In the genomic region with DNA sequence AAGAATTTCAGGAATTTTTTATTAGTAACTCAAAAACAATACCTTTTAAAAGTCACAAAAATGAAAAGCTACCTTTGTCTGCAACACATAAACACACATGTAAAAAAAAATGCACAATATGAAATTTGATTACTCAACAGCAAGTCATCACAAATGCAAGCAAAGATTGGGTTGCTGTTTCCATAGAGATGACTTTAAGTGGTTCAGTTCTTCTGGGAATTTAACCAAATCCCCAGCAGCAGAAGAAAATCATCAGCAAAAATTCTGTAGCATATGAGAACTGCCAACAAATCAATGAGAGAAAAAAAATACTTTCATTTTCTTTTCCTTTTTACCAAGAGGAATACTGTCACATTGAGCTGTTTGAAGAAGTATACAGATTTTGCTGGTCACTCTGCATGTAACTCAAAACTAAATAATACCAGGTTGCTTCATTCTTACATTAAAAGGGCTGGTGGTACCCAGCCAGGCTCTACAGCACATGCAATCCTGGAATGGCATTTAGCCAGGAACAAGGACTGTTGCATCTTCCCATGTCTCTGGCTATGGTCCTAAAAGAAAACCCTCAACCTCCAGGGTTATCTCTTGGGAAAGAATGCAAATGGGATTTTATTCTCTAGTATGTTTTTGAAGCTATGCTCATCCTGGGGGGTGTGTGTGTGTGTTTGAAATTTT, we compare ENCODE assay signal across 1 cellular context.
TF ChIP-seq lines count a peak whose summit lies in the region.

No MANE protein-coding gene starts in this region.

TF ChIP-seq in GM23338, 12 proteins besides CTCF, POLR2A, EP300 and RAD21 (continued from another document):
- TF ChIP-seq, protein P1, sequence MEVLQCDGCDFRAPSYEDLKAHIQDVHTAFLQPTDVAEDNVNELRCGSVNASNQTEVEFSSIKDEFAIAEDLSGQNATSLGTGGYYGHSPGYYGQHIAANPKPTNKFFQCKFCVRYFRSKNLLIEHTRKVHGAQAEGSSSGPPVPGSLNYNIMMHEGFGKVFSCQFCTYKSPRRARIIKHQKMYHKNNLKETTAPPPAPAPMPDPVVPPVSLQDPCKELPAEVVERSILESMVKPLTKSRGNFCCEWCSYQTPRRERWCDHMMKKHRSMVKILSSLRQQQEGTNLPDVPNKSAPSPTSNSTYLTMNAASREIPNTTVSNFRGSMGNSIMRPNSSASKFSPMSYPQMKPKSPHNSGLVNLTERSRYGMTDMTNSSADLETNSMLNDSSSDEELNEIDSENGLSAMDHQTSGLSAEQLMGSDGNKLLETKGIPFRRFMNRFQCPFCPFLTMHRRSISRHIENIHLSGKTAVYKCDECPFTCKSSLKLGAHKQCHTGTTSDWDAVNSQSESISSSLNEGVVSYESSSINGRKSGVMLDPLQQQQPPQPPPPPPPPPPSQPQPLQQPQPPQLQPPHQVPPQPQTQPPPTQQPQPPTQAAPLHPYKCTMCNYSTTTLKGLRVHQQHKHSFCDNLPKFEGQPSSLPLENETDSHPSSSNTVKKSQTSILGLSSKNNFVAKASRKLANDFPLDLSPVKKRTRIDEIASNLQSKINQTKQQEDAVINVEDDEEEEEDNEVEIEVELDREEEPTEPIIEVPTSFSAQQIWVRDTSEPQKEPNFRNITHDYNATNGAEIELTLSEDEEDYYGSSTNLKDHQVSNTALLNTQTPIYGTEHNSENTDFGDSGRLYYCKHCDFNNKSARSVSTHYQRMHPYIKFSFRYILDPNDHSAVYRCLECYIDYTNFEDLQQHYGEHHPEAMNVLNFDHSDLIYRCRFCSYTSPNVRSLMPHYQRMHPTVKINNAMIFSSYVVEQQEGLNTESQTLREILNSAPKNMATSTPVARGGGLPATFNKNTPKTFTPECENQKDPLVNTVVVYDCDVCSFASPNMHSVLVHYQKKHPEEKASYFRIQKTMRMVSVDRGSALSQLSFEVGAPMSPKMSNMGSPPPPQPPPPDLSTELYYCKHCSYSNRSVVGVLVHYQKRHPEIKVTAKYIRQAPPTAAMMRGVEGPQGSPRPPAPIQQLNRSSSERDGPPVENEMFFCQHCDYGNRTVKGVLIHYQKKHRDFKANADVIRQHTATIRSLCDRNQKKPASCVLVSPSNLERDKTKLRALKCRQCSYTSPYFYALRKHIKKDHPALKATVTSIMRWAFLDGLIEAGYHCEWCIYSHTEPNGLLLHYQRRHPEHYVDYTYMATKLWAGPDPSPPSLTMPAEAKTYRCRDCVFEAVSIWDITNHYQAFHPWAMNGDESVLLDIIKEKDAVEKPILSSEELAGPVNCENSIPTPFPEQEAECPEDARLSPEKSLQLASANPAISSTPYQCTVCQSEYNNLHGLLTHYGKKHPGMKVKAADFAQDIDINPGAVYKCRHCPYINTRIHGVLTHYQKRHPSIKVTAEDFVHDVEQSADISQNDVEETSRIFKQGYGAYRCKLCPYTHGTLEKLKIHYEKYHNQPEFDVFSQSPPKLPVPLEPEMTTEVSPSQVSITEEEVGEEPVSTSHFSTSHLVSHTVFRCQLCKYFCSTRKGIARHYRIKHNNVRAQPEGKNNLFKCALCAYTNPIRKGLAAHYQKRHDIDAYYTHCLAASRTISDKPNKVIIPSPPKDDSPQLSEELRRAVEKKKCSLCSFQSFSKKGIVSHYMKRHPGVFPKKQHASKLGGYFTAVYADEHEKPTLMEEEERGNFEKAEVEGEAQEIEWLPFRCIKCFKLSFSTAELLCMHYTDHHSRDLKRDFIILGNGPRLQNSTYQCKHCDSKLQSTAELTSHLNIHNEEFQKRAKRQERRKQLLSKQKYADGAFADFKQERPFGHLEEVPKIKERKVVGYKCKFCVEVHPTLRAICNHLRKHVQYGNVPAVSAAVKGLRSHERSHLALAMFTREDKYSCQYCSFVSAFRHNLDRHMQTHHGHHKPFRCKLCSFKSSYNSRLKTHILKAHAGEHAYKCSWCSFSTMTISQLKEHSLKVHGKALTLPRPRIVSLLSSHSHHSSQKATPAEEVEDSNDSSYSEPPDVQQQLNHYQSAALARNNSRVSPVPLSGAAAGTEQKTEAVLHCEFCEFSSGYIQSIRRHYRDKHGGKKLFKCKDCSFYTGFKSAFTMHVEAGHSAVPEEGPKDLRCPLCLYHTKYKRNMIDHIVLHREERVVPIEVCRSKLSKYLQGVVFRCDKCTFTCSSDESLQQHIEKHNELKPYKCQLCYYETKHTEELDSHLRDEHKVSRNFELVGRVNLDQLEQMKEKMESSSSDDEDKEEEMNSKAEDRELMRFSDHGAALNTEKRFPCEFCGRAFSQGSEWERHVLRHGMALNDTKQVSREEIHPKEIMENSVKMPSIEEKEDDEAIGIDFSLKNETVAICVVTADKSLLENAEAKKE (CRISPR knock-in tag; IDR thresholded peaks at IDR 0.05): no peak
- TF ChIP-seq, protein P2, sequence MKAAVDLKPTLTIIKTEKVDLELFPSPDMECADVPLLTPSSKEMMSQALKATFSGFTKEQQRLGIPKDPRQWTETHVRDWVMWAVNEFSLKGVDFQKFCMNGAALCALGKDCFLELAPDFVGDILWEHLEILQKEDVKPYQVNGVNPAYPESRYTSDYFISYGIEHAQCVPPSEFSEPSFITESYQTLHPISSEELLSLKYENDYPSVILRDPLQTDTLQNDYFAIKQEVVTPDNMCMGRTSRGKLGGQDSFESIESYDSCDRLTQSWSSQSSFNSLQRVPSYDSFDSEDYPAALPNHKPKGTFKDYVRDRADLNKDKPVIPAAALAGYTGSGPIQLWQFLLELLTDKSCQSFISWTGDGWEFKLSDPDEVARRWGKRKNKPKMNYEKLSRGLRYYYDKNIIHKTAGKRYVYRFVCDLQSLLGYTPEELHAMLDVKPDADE (IDR thresholded peaks at IDR 0.05): no peak
- TF ChIP-seq POLR2AphosphoS5 (IDR thresholded peaks at IDR 0.05; ENCODE audit: low read depth): no peak
- no peak for TF ChIP-seq JUNB (IDR thresholded peaks at IDR 0.05; ENCODE audit: unreplicated experiment)
- no peak for TF ChIP-seq CREB1 (CRISPR knock-in tag; IDR thresholded peaks at IDR 0.05; ENCODE audit: low read depth)
